ENCODE assay signal across 11 cellular contexts in the genomic region with DNA sequence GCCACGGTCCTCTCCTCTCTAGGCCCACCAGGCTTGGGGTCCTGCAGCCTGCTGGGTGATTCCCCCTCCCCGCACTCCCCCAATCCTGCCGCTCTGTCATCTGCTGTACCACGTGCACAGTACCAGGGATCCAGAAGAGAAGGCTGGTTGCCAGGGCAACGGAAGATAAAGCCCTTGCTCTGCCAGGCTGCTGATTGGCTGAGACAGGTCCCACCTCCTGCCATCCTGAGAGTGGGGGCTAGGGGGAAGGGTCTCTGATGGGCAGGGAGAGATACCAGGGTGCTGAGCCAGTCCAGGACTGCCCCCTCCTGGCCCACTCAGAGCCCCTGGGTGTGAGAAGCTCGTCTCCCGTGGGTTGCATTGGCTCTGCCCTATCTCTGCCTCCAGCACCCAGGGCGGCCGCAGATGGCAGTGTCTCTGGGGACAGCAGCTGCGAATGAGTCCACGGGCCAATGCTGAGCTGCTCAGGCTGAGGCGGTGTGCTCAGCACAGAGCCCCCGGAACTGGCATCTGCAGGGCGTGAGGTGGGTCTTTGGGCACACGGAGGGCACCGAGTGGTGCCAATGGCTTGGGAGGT.
DNase-seq lines count a peak whose midpoint lies in the region; ATAC-seq and TF ChIP-seq lines count a peak whose summit lies in the region.
"Had no signal": no experiment of that assay in that cellular context is flagged by ENCODE, and none has a peak within 500 bp of the region (broad histone marks: within the 10 kb centered on the region; RNA-seq: fewer than 3 reads in every experiment).

A gene (plus strand): TSS at position 253 of the 577 bp plus-strand sequence.

- H3K36me3 Mint-ChIP-seq in Caco-2 (ENCODE audit: insufficient read depth, unreplicated experiment) = peaks cover under 1% of the 10 kb centered on the region
- H3K36me3 Mint-ChIP-seq in activated T-cell treated with anti-CD3 and anti-CD28 coated beads, Interleukin-2, amount 50 U/mL, for 24 hours (ENCODE audit: low read depth) = peaks cover 1% of the 10 kb centered on the region

- CTCF ChIA-PET in Caco-2 (lab: Charles Lee) = no interaction called here

- BruUV-seq in Caco-2 (replicated peaks; lab: Mats Ljungman, UMichigan) = no TSS peak

- POLR2A ChIA-PET in Caco-2 (lab: Charles Lee) = no interaction called here

- H3K27ac Mint-ChIP-seq in Caco-2 (ENCODE audit: unreplicated experiment) = no peak within 1 kb of the TSS
- H3K27ac Mint-ChIP-seq in activated T-cell treated with anti-CD3 and anti-CD28 coated beads, Interleukin-2, amount 50 U/mL, for 24 hours = no peak within 1 kb of the TSS
- H3K27ac Mint-ChIP-seq: activated T-cell treated with anti-CD3 and anti-CD28 coated beads, Interleukin-2, amount 50 U/mL, for 72 hours had no signal

- peaks cover 6% of the 10 kb centered on the region for H3K4me1 Mint-ChIP-seq in Caco-2 (ENCODE audit: low read depth, unreplicated experiment)
- peaks cover 21% of the 10 kb centered on the region for H3K4me1 Mint-ChIP-seq in activated T-cell treated with anti-CD3 and anti-CD28 coated beads, Interleukin-2, amount 50 U/mL, for 24 hours (ENCODE audit: low read depth)

- no peaks in the 10 kb centered on the region for H3K9me3 ChIP-seq in Caco-2
- H3K9me3 ChIP-seq: Peyer's patch had no signal

- H3K4me1 ChIP-seq in Caco-2 = peaks cover 11% of the 10 kb centered on the region

- no peaks in the 10 kb centered on the region for H3K36me3 ChIP-seq in Caco-2 (ENCODE audit: control insufficient read depth, insufficient read depth, low read length)
- H3K36me3 ChIP-seq: Peyer's patch had no signal

- peak within 1 kb of the TSS in 58 of 59 donors; percentile 41 to 95 (median 86) for H3K27ac ChIP-seq in dorsolateral prefrontal cortex
- H3K27ac ChIP-seq: Peyer's patch had no signal

- no peaks in the 10 kb centered on the region for H3K27me3 Mint-ChIP-seq in Caco-2 (ENCODE audit: insufficient read depth, unreplicated experiment)
- H3K27me3 Mint-ChIP-seq in activated T-cell treated with anti-CD3 and anti-CD28 coated beads, Interleukin-2, amount 50 U/mL, for 24 hours = no peaks in the 10 kb centered on the region

- no peaks in the 10 kb centered on the region for H3K9me3 Mint-ChIP-seq in Caco-2 (ENCODE audit: unreplicated experiment)
- H3K9me3 Mint-ChIP-seq in activated T-cell treated with anti-CD3 and anti-CD28 coated beads, Interleukin-2, amount 50 U/mL, for 24 hours = no peaks in the 10 kb centered on the region
- H3K9me3 Mint-ChIP-seq: activated T-cell treated with anti-CD3 and anti-CD28 coated beads, Interleukin-2, amount 50 U/mL, for 72 hours had no signal

- no peak within 1 kb of the TSS for H3K4me3 ChIP-seq in GM12864 (ENCODE audit: low read depth, low read length)
- peak within 1 kb of the TSS; percentile 33 to 77 (median 62) for H3K4me3 ChIP-seq in dorsolateral prefrontal cortex
- no peak within 1 kb of the TSS for H3K4me3 ChIP-seq in Caco-2 (ENCODE audit: low read depth, low read length)
- H3K4me3 ChIP-seq: Peyer's patch had no signal

- TF ChIP-seq CTCF in GM12864 (IDR thresholded peaks at IDR 0.05; ENCODE audit: low read depth, low read length, missing control alignments) = peak; percentile 20
- peak in 46 of 56 donors; percentile 2 to 57 (median 29) for TF ChIP-seq CTCF in dorsolateral prefrontal cortex (IDR thresholded peaks at IDR 0.05 in 54 of 56, conservative IDR thresholded peaks at IDR 0.05 in 2 of 56; ENCODE audit: low read depth in 1 of 56, partially characterized antibody in 56 of 56)
- TF ChIP-seq CTCF in Caco-2 (IDR thresholded peaks at IDR 0.05; ENCODE audit: insufficient read depth in 1 of 2, low read depth in 1 of 2, low read length in 1 of 2, severe bottlenecking in 1 of 2, unreplicated experiment in 1 of 2) = no peak

- H3K27me3 ChIP-seq in dorsolateral prefrontal cortex (no peaks in the 10 kb centered on the region), Caco-2 (replicated peaks; ENCODE audit: control insufficient read depth, insufficient read depth, low read length) (no peaks in the 10 kb centered on the region)
- H3K27me3 ChIP-seq: Peyer's patch had no signal

- no peak for ATAC-seq in HG03139 (IDR thresholded peaks at IDR 0.05; ENCODE audit: unreplicated experiment)
- ATAC-seq: activated T-cell treated with anti-CD3 and anti-CD28 coated beads, Interleukin-2, amount 50 U/mL, for 72 hours; left ventricle myocardium superior had no signal

- DNase-seq in GM12864 (ENCODE audit: low read depth) (no peak), NCI-H2171 (lab: John Stamatoyannopoulos, UW) (peak; percentile 92), dorsolateral prefrontal cortex (peak; percentile 52 to 96 (median 94)), occipital lobe (lab: John Stamatoyannopoulos, UW) (peak; percentile 86), Caco-2 (no peak), NCI-H1048 (lab: John Stamatoyannopoulos, UW) (no peak)
- DNase-seq in activated T-cell treated with anti-CD3 and anti-CD28 coated beads, Interleukin-2, amount 50 U/mL, for 24 hours = no peak
- DNase-seq: activated T-cell treated with anti-CD3 and anti-CD28 coated beads, Interleukin-2, amount 50 U/mL, for 72 hours; left ventricle myocardium superior had no signal

- intact Hi-C loops in dorsolateral prefrontal cortex (cut with DNase I) = no loop called here
- intact Hi-C loops in Caco-2 (cut with micrococcal nuclease; ENCODE audit: unreplicated experiment) = no loop called here

- no peak within 1 kb of the TSS for H3K4me3 Mint-ChIP-seq in Caco-2 (ENCODE audit: unreplicated experiment)
- no peak within 1 kb of the TSS for H3K4me3 Mint-ChIP-seq in activated T-cell treated with anti-CD3 and anti-CD28 coated beads, Interleukin-2, amount 50 U/mL, for 24 hours
- H3K4me3 Mint-ChIP-seq: activated T-cell treated with anti-CD3 and anti-CD28 coated beads, Interleukin-2, amount 50 U/mL, for 72 hours had no signal

Comparison
In these comparisons a context has a peak if more than half of its experiments do, and no peak if none do; other contexts are left out.
1. DNase-seq: peak in NCI-H2171 (single experiment), dorsolateral prefrontal cortex (10 of 10) and occipital lobe (single experiment); none in GM12864 (single experiment), Caco-2 (0 of 2), activated T-cell treated with anti-CD3 and anti-CD28 coated beads, Interleukin-2, amount 50 U/mL, for 24 hours (single experiment) and NCI-H1048 (single experiment).
2. H3K4me3 ChIP-seq: peak in dorsolateral prefrontal cortex (59 of 59); none in GM12864 (single experiment) and Caco-2 (single experiment).
3. CTCF ChIP-seq: peak in GM12864 (single experiment) and dorsolateral prefrontal cortex (46 of 56); none in Caco-2 (0 of 2).